8 cellular contexts compared by ENCODE assay signal in genomic region chr1:161201828-161202712, GRCh38. TPM values are rescaled to one million over a fixed set of nuclear protein-coding genes. Genes with fewer than 3 reads are reported as not detected.
DNase-seq lines count a peak whose midpoint lies in the region; ATAC-seq lines count a peak whose summit lies in the region.

TSS of gene NDUFS2 (plus strand) at chr1:161202367. CDS start at chr1:161202386, 19 bp downstream.

- peaks cover 25% of the 10 kb centered on the region for H3K36me3 ChIP-seq in CD4-positive, CD25-positive, alpha-beta regulatory T cell (ENCODE audit: control insufficient read depth, insufficient read depth, low read length)

- H3K36me3 Mint-ChIP-seq in CD4-positive, CD25-positive, alpha-beta regulatory T cell, result peaks cover 21% of the 10 kb centered on the region
- peaks cover 37% of the 10 kb centered on the region for H3K36me3 Mint-ChIP-seq in dendritic cell treated with granulocyte-macrophage colony-stimulating factor and Interleukin-4, amounts not matched to agents 40 ng/mL and 50 ng/mL, for 4 days (ENCODE audit: low read depth)

- no peaks in the 10 kb centered on the region for H3K9me3 ChIP-seq in CD4-positive, CD25-positive, alpha-beta regulatory T cell (ENCODE audit: control insufficient read depth in 2 of 2, low read length in 2 of 2)

- peak within 1 kb of the TSS; percentile 98 to 99 (median 99) for H3K27ac Mint-ChIP-seq in CD4-positive, CD25-positive, alpha-beta regulatory T cell
- peak within 1 kb of the TSS; percentile 95 for H3K27ac Mint-ChIP-seq in dendritic cell treated with granulocyte-macrophage colony-stimulating factor and Interleukin-4, amounts not matched to agents 40 ng/mL and 50 ng/mL, for 4 days

- H3K4me3 Mint-ChIP-seq in CD4-positive, CD25-positive, alpha-beta regulatory T cell, result peak within 1 kb of the TSS; percentile 96 to 98 (median 98)
- peak within 1 kb of the TSS; percentile 87 for H3K4me3 Mint-ChIP-seq in dendritic cell treated with granulocyte-macrophage colony-stimulating factor and Interleukin-4, amounts not matched to agents 40 ng/mL and 50 ng/mL, for 4 days

- H3K4me1 Mint-ChIP-seq in CD4-positive, CD25-positive, alpha-beta regulatory T cell, result peaks cover 26 to 80% (median 56%) of the 10 kb centered on the region in 4 donors
- peaks cover 73% of the 10 kb centered on the region for H3K4me1 Mint-ChIP-seq in dendritic cell treated with granulocyte-macrophage colony-stimulating factor and Interleukin-4, amounts not matched to agents 40 ng/mL and 50 ng/mL, for 4 days (ENCODE audit: low read depth)

- H3K4me3 ChIP-seq in CD4-positive, CD25-positive, alpha-beta regulatory T cell (ENCODE audit: low read depth, low read length), result peak within 1 kb of the TSS; percentile 85

- H3K27ac ChIP-seq in CD4-positive, CD25-positive, alpha-beta regulatory T cell (ENCODE audit: insufficient read depth, low read length, poor library complexity, severe bottlenecking), result peak within 1 kb of the TSS; percentile 90

- DNase-seq in CD4-positive, CD25-positive, alpha-beta regulatory T cell, result peak; percentile 94 to 99 (median 96)
- peak; percentile 97 for DNase-seq in NCI-H748 treated with DMSO at 0.1 percent for 48 hours (lab: John Stamatoyannopoulos, UW)
- peak; percentile 73 to 96 for DNase-seq in activated CD4-positive, alpha-beta T cell treated with anti-CD3 and anti-CD28 coated beads, Interleukin-2, amount 50 U/mL, for 24 hours (ENCODE audit: low read depth in 1 of 2, low spot score in 1 of 2)
- peak; percentile 98 for DNase-seq in left lobe of liver (ENCODE audit: low spot score)
- DNase-seq in stimulated activated CD4-positive, alpha-beta T cell treated with anti-CD3 and anti-CD28 coated beads, Interleukin-2, amount 100 ng/mL, for 4 hours (ENCODE audit: low read depth), result peak; percentile 94

- H3K4me1 ChIP-seq in CD4-positive, CD25-positive, alpha-beta regulatory T cell (ENCODE audit: control insufficient read depth, insufficient read depth, low read length, poor library complexity, severe bottlenecking), result peaks cover 62% of the 10 kb centered on the region

- ATAC-seq in CD4-positive, CD25-positive, alpha-beta regulatory T cell (ENCODE audit: low read depth in 2 of 2), result peak; percentile 98 to 99
- ATAC-seq in GM19395 (IDR thresholded peaks at IDR 0.05; ENCODE audit: unreplicated experiment), result peak; percentile 96
- ATAC-seq in HG03565 (IDR thresholded peaks at IDR 0.05; ENCODE audit: unreplicated experiment), result peak; percentile 90
- ATAC-seq in left lobe of liver, result peak; percentile 94

- H3K9me3 Mint-ChIP-seq in CD4-positive, CD25-positive, alpha-beta regulatory T cell, result no peaks in the 10 kb centered on the region
- H3K9me3 Mint-ChIP-seq in dendritic cell treated with granulocyte-macrophage colony-stimulating factor and Interleukin-4, amounts not matched to agents 40 ng/mL and 50 ng/mL, for 4 days, result no peaks in the 10 kb centered on the region

- intact Hi-C loops in dendritic cell treated with granulocyte-macrophage colony-stimulating factor and Interleukin-4, amounts not matched to agents 40 ng/mL and 50 ng/mL, for 4 days (cut with micrococcal nuclease), result loop anchor here (1.0 kb wide), 1 partner anchor 13 kb away; the partner anchor contains the start of gene FCER1G

- no peaks in the 10 kb centered on the region for H3K27me3 ChIP-seq in CD4-positive, CD25-positive, alpha-beta regulatory T cell (ENCODE audit: control insufficient read depth, insufficient read depth, low read length)

- H3K27me3 Mint-ChIP-seq in CD4-positive, CD25-positive, alpha-beta regulatory T cell, result peaks cover 4% of the 10 kb centered on the region
- peaks cover 4% of the 10 kb centered on the region for H3K27me3 Mint-ChIP-seq in dendritic cell treated with granulocyte-macrophage colony-stimulating factor and Interleukin-4, amounts not matched to agents 40 ng/mL and 50 ng/mL, for 4 days

RNA-seq across cellular contexts. Expression of gene NDUFS2, which starts in this region (rescaled TPM):
- total RNA-seq in CD4-positive, CD25-positive, alpha-beta regulatory T cell, result 67.5 TPM
- 100 to 1,000 TPM; 107 to 128 (median 117) TPM for polyA plus RNA-seq in CD4-positive, CD25-positive, alpha-beta regulatory T cell
- total RNA-seq in left lobe of liver, result 106 TPM

Comparison
In these comparisons a context has a peak if more than half of its experiments do, and no peak if none do; other contexts are left out.
1. Peak in every context shown above with its lines: DNase-seq, ATAC-seq, H3K4me3 ChIP-seq and H3K27ac ChIP-seq.